ENCODE assay signal across 19 cellular contexts in genomic region chr10:93579985-93580711, GRCh38. TPM values are rescaled to one million over a fixed set of nuclear protein-coding genes. Genes with fewer than 3 reads are reported as not detected.
DNase-seq lines count a peak whose midpoint lies in the region; ATAC-seq, FAIRE-seq and TF ChIP-seq lines count a peak whose summit lies in the region.
"Had no signal": no experiment of that assay in that cellular context is flagged by ENCODE, and none has a peak within 500 bp of the region (broad histone marks: within the 10 kb centered on the region; RNA-seq: fewer than 3 reads in every experiment).

No MANE protein-coding gene starts in this region.

- peaks cover 3% of the 10 kb centered on the region for H3K9me3 Mint-ChIP-seq in Calu3 (ENCODE audit: low read depth, unreplicated experiment)
- peaks cover 6% of the 10 kb centered on the region for H3K9me3 Mint-ChIP-seq in glutamatergic neuron (ENCODE audit: unreplicated experiment)

- no peak overlapping the region for H3K4me2 ChIP-seq in K562 (ENCODE audit: insufficient read depth, low read length)

- FAIRE-seq in K562 (lab: Jason Lieb, UNC), result no peak
- FAIRE-seq: A204.1 had no signal

- BruUV-seq in Calu3 (replicated peaks; lab: Mats Ljungman, UMichigan) (no TSS peak), K562 (replicated peaks; lab: Mats Ljungman, UMichigan) (no TSS peak)

- H3K4me3 ChIP-seq in K562, result no peak overlapping the region
- no peak overlapping the region for H3K4me3 ChIP-seq in effector memory CD4-positive, alpha-beta T cell (ENCODE audit: insufficient read depth, low read depth, low read length, poor library complexity, severe bottlenecking)
- H3K4me3 ChIP-seq: GM23248, HAP-1 had no signal

- TF ChIP-seq EP300 in K562 (IDR thresholded peaks at IDR 0.05; ENCODE audit: low read length), result no peak

- H3K4me3 Mint-ChIP-seq in Calu3 (ENCODE audit: low read depth, unreplicated experiment), result no peak overlapping the region
- no peak overlapping the region for H3K4me3 Mint-ChIP-seq in glutamatergic neuron (ENCODE audit: unreplicated experiment)
- H3K4me3 Mint-ChIP-seq: CD4-positive, alpha-beta T cell had no signal

- POLR2A ChIA-PET in K562 (lab: Yijun Ruan, JAX), result no interaction called here

- peaks cover 0 to 14% of the 10 kb centered on the region in 2 experiments; a peak in 2 of 5 replicates for H3K27me3 ChIP-seq in K562 (ENCODE audit: control insufficient read depth in 2 of 2, insufficient read depth in 2 of 2, low read length in 2 of 2)
- no peaks in the 10 kb centered on the region for H3K27me3 ChIP-seq in effector memory CD4-positive, alpha-beta T cell (replicated peaks; ENCODE audit: control insufficient read depth, insufficient read depth, low read length, poor library complexity, severe bottlenecking)

- no peak for TF ChIP-seq POLR2A in K562 (conservative IDR thresholded peaks at IDR 0.05)

- no peak for DNase-seq in Calu3
- DNase-seq in K562 (ENCODE audit: extremely low read depth in 1 of 4, low spot score in 3 of 4), result no peak
- DNase-seq in glutamatergic neuron, result no peak
- no peak for DNase-seq in germinal center (ENCODE audit: low spot score)
- DNase-seq in activated CD4-positive, CD25-positive, alpha-beta regulatory T cell (lab: John Stamatoyannopoulos, UW), result no peak
- DNase-seq in midbrain (lab: John Stamatoyannopoulos, UW), result no peak
- no peak for DNase-seq in effector memory CD4-positive, alpha-beta T cell
- DNase-seq: AML-193; CD4-positive, alpha-beta T cell; DMS79 treated with DMSO at 0.1 percent for 48 hours; GF-D8; KBM-7 had no signal

- WGBS in K562 (ENCODE audit: insufficient coverage, low coverage, missing lambda C conversion rate), result 4% methylated on average over 3 of the region's 3 CpGs

- no peak for ATAC-seq in K562

- H3K27ac Mint-ChIP-seq in Calu3 (ENCODE audit: unreplicated experiment), result peak overlapping the region; percentile 6
- H3K27ac Mint-ChIP-seq in glutamatergic neuron (ENCODE audit: unreplicated experiment), result peak overlapping the region; percentile 25
- H3K27ac Mint-ChIP-seq: CD4-positive, alpha-beta T cell had no signal

- no peaks in the 10 kb centered on the region for H3K27me3 Mint-ChIP-seq in Calu3 (ENCODE audit: unreplicated experiment)
- H3K27me3 Mint-ChIP-seq in glutamatergic neuron (ENCODE audit: unreplicated experiment), result peaks cover 6% of the 10 kb centered on the region

- H3K4me1 Mint-ChIP-seq in Calu3 (ENCODE audit: low read depth, unreplicated experiment), result peaks cover 54% of the 10 kb centered on the region
- H3K4me1 Mint-ChIP-seq in glutamatergic neuron (ENCODE audit: low read depth, unreplicated experiment), result peaks cover 13% of the 10 kb centered on the region

- no peaks in the 10 kb centered on the region for H3K4me1 ChIP-seq in K562 (replicated peaks in 1 of 2; ENCODE audit: control insufficient read depth in 2 of 2, insufficient read depth in 2 of 2, low read length in 2 of 2)
- H3K4me1 ChIP-seq in effector memory CD4-positive, alpha-beta T cell (ENCODE audit: control insufficient read depth, insufficient read depth, low read length, poor library complexity, severe bottlenecking), result no peaks in the 10 kb centered on the region
- H3K4me1 ChIP-seq: HAP-1 had no signal

- CTCF ChIA-PET in Calu3 (lab: Charles Lee), result no interaction called here
- CTCF ChIA-PET in K562 (lab: Yijun Ruan, JAX; ENCODE audit: low intra/inter-chr PET ratio), result no interaction called here

- no peak for TF ChIP-seq RAD21 in K562 (CRISPR knock-in tag; conservative IDR thresholded peaks at IDR 0.05 in 1 of 2, IDR thresholded peaks at IDR 0.05 in 1 of 2)

- no peaks in the 10 kb centered on the region for H3K36me3 Mint-ChIP-seq in Calu3 (ENCODE audit: insufficient read depth, unreplicated experiment)
- H3K36me3 Mint-ChIP-seq in glutamatergic neuron (ENCODE audit: unreplicated experiment), result no peaks in the 10 kb centered on the region

- in situ Hi-C loops in K562 (cut with MboI), result no loop called here

- no peaks in the 10 kb centered on the region for H4K20me1 ChIP-seq in K562 (replicated peaks; ENCODE audit: control insufficient read depth, insufficient read depth, low read length)

- intact Hi-C loops in Calu3 (cut with micrococcal nuclease; ENCODE audit: unreplicated experiment), result no loop called here
- intact Hi-C loops in K562 (cut with micrococcal nuclease), result no loop called here

- no peaks in the 10 kb centered on the region for H3K9me3 ChIP-seq in K562 (replicated peaks; ENCODE audit: control insufficient read depth, insufficient read depth, low read depth, low read length)
- no peaks in the 10 kb centered on the region for H3K9me3 ChIP-seq in effector memory CD4-positive, alpha-beta T cell (ENCODE audit: control insufficient read depth, low read length)
- H3K9me3 ChIP-seq: HAP-1 had no signal

- no peaks in the 10 kb centered on the region for H3K36me3 ChIP-seq in K562 (ENCODE audit: control insufficient read depth, insufficient read depth, low read length)
- no peaks in the 10 kb centered on the region for H3K36me3 ChIP-seq in effector memory CD4-positive, alpha-beta T cell (ENCODE audit: control insufficient read depth, insufficient read depth, low read length)
- H3K36me3 ChIP-seq: HAP-1 had no signal

- H3K9ac ChIP-seq in K562 (ENCODE audit: insufficient read depth in 1 of 2, low read depth in 2 of 2, low read length in 2 of 2), result no peak overlapping the region
- H3K9ac ChIP-seq: GM23248 had no signal

- H3K9me1 ChIP-seq in K562 (ENCODE audit: control insufficient read depth, insufficient read depth, low read length), result no peaks in the 10 kb centered on the region

- H2AFZ ChIP-seq in K562 (ENCODE audit: low read depth, low read length), result no peak overlapping the region
- H2AFZ ChIP-seq: GM23248 had no signal

- no peaks in the 10 kb centered on the region for H3K79me2 ChIP-seq in K562 (ENCODE audit: control insufficient read depth, insufficient read depth, low read length)

- H3K27ac ChIP-seq in K562 (ENCODE audit: extremely low read depth, low read depth, low read length), result no peak overlapping the region
- H3K27ac ChIP-seq in effector memory CD4-positive, alpha-beta T cell (ENCODE audit: insufficient read depth, low read length, poor library complexity, severe bottlenecking), result no peak overlapping the region
- H3K27ac ChIP-seq: C4-2B, GM23248 had no signal

- no peak for TF ChIP-seq CTCF in Calu3 (IDR thresholded peaks at IDR 0.05; ENCODE audit: unreplicated experiment)
- no peak for TF ChIP-seq CTCF in K562 (IDR thresholded peaks at IDR 0.05 in 2 of 3, conservative IDR thresholded peaks at IDR 0.05 in 1 of 3; ENCODE audit: insufficient read depth in 2 of 3, low read depth in 1 of 3, low read length in 3 of 3)
- no peak for TF ChIP-seq CTCF in glutamatergic neuron (IDR thresholded peaks at IDR 0.05; ENCODE audit: partially characterized antibody, unreplicated experiment)

RNA-seq across cellular contexts. Expression of gene FFAR4, which starts 13.7 kb away (rescaled TPM):
- 0.61 and 0.97 TPM in 2 replicates for total RNA-seq in Calu3 (2022)
- total RNA-seq in K562 (2011; cell fraction: chromatin; rRNA removed; ENCODE audit: low replicate concordance), result not detected in 2 replicates
- total RNA-seq in K562 (2011; cell fraction: nucleolus; rRNA removed), result not detected in 2 replicates
- not detected in 2 replicates for total RNA-seq in K562 (2011; cell fraction: nucleoplasm; rRNA removed)
- total RNA-seq in K562 (2014; rRNA removed), result not detected in 2 replicates
- total RNA-seq in K562 (2014; rRNA removed; fragmentation: Illumina TruSeq; extraction: Trizol), result not detected in 2 replicates
- total RNA-seq in K562 (2015; rRNA removed; fragmentation: Illumina TruSeq; extraction: Trizol), result not detected in 2 replicates
- not detected in 2 replicates for total RNA-seq in K562 (2021)
- polyA plus RNA-seq in K562 (2011; rRNA removed), result not detected in 2 replicates
- polyA plus RNA-seq in K562 (2011; cell fraction: cytosol; rRNA removed), result not detected in 2 replicates
- polyA plus RNA-seq in K562 (2011; cell fraction: nucleus; rRNA removed), result not detected in 2 replicates
- polyA plus RNA-seq in K562 (2012), result not detected in 2 replicates
- polyA plus RNA-seq in K562 (2014; fragmentation: Illumina TruSeq; extraction: Trizol), result not detected in 2 replicates
- polyA plus RNA-seq in K562 (2014; fragmentation: Nextera tagmentation; extraction: Ambion mirVana), result not detected
- polyA plus RNA-seq in K562 (2014; rRNA removed), result not detected in 2 replicates
- not detected in 2 replicates for polyA minus RNA-seq in K562 (2011; rRNA and poly(A)+ RNA removed)
- not detected in 2 replicates for polyA minus RNA-seq in K562 (2011; cell fraction: cytosol; rRNA and poly(A)+ RNA removed)
- polyA minus RNA-seq in K562 (2011; cell fraction: nucleus; rRNA and poly(A)+ RNA removed), result not detected in 2 replicates
- total RNA-seq in glutamatergic neuron (ENCODE audit: unreplicated experiment), result not detected
- total RNA-seq: CD4-positive, alpha-beta T cell; GM23248; H4 had no signal
- polyA plus RNA-seq: BJ, GM23248 had no signal

RNA-seq across cellular contexts. Expression of gene RBP4, which starts 20.9 kb away (rescaled TPM):
- 1.5 and 2.6 TPM in 2 replicates for total RNA-seq in Calu3 (2022)
- total RNA-seq in K562 (2011; cell fraction: chromatin; rRNA removed; ENCODE audit: low replicate concordance), result not detected in 2 replicates
- total RNA-seq in K562 (2011; cell fraction: nucleolus; rRNA removed), result not detected in 2 replicates
- not detected in 2 replicates for total RNA-seq in K562 (2011; cell fraction: nucleoplasm; rRNA removed)
- not detected in 2 replicates for total RNA-seq in K562 (2014; rRNA removed)
- total RNA-seq in K562 (2014; rRNA removed; fragmentation: Illumina TruSeq; extraction: Trizol), result not detected in 2 replicates
- total RNA-seq in K562 (2015; rRNA removed; fragmentation: Illumina TruSeq; extraction: Trizol), result not detected in 2 replicates
- total RNA-seq in K562 (2021), result 0.91 and 2.0 TPM in 2 replicates
- polyA plus RNA-seq in K562 (2011; rRNA removed), result not detected in 2 replicates
- polyA plus RNA-seq in K562 (2011; cell fraction: cytosol; rRNA removed), result not detected in 2 replicates
- polyA plus RNA-seq in K562 (2011; cell fraction: nucleus; rRNA removed), result not detected in 2 replicates
- not detected in 2 replicates for polyA plus RNA-seq in K562 (2012)
- polyA plus RNA-seq in K562 (2014; fragmentation: Illumina TruSeq; extraction: Trizol), result not detected in 2 replicates
- not detected for polyA plus RNA-seq in K562 (2014; fragmentation: Nextera tagmentation; extraction: Ambion mirVana)
- not detected in 2 replicates for polyA plus RNA-seq in K562 (2014; rRNA removed)
- not detected in 2 replicates for polyA minus RNA-seq in K562 (2011; rRNA and poly(A)+ RNA removed)
- polyA minus RNA-seq in K562 (2011; cell fraction: cytosol; rRNA and poly(A)+ RNA removed), result not detected in 2 replicates
- polyA minus RNA-seq in K562 (2011; cell fraction: nucleus; rRNA and poly(A)+ RNA removed), result not detected in 2 replicates
- not detected for total RNA-seq in glutamatergic neuron (ENCODE audit: unreplicated experiment)
- total RNA-seq: CD4-positive, alpha-beta T cell; GM23248 had no signal

RNA-seq across cellular contexts. Expression of gene PDE6C, which starts 32.2 kb away (rescaled TPM):
- total RNA-seq in Calu3 (2022), result not detected in 2 replicates
- total RNA-seq in K562 (2011; cell fraction: chromatin; rRNA removed; ENCODE audit: low replicate concordance), result not detected in 2 replicates
- not detected in 2 replicates for total RNA-seq in K562 (2011; cell fraction: nucleolus; rRNA removed)
- total RNA-seq in K562 (2011; cell fraction: nucleoplasm; rRNA removed), result not detected in 2 replicates
- not detected in 2 replicates for total RNA-seq in K562 (2014; rRNA removed)
- not detected in 2 replicates for total RNA-seq in K562 (2014; rRNA removed; fragmentation: Illumina TruSeq; extraction: Trizol)
- not detected in 2 replicates for total RNA-seq in K562 (2015; rRNA removed; fragmentation: Illumina TruSeq; extraction: Trizol)
- not detected in 2 replicates for total RNA-seq in K562 (2021)
- not detected in 2 replicates for polyA plus RNA-seq in K562 (2011; rRNA removed)
- polyA plus RNA-seq in K562 (2011; cell fraction: cytosol; rRNA removed), result not detected in 2 replicates
- polyA plus RNA-seq in K562 (2011; cell fraction: nucleus; rRNA removed), result not detected in 2 replicates
- polyA plus RNA-seq in K562 (2012), result 0.19 TPM in 1 of 2 replicates, not detected in the other
- not detected in 2 replicates for polyA plus RNA-seq in K562 (2014; fragmentation: Illumina TruSeq; extraction: Trizol)
- not detected for polyA plus RNA-seq in K562 (2014; fragmentation: Nextera tagmentation; extraction: Ambion mirVana)
- not detected in 2 replicates for polyA plus RNA-seq in K562 (2014; rRNA removed)
- polyA minus RNA-seq in K562 (2011; rRNA and poly(A)+ RNA removed), result not detected in 2 replicates
- not detected in 2 replicates for polyA minus RNA-seq in K562 (2011; cell fraction: cytosol; rRNA and poly(A)+ RNA removed)
- polyA minus RNA-seq in K562 (2011; cell fraction: nucleus; rRNA and poly(A)+ RNA removed), result not detected in 2 replicates
- total RNA-seq in glutamatergic neuron (ENCODE audit: unreplicated experiment), result not detected
- total RNA-seq: CD4-positive, alpha-beta T cell; GM23248; H4; HT-29 had no signal
- polyA plus RNA-seq: BJ, GM23248 had no signal
